Comparison of ENCODE assay signal across 14 cellular contexts in the genomic region with DNA sequence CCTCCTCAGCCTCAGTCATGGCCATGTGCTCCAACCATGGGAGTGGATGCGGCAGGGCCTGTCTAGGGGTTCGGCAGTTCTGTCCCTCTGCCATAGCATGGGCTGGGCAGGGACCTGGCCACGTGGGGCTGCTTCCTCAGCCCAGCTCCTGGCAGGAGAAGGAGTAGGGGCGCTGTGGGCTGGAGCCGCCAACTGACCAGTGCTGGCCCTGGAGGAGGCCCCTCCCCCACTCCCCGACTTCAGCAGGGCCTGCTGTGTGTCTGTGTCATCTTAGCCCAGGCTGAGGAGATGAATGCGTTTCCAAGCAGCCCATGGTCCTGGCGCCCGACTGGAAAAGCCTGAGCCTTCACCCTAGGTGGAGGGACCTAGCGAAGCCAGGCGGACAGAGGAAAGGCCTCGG. TPM values are rescaled to one million over a fixed set of nuclear protein-coding genes. Genes with fewer than 3 reads are reported as not detected.
DNase-seq lines count a peak whose midpoint lies in the region; ATAC-seq and TF ChIP-seq lines count a peak whose summit lies in the region.
"Had no signal": no experiment of that assay in that cellular context is flagged by ENCODE, and none has a peak within 500 bp of the region (broad histone marks: within the 10 kb centered on the region; RNA-seq: fewer than 3 reads in every experiment).

No MANE protein-coding gene starts in this region.

- H3K9me3 ChIP-seq in SK-N-SH (no peaks in the 10 kb centered on the region), body of pancreas (no peaks in the 10 kb centered on the region), mesenchymal stem cell (ENCODE audit: control insufficient read depth, low read length) (no peaks in the 10 kb centered on the region)

- no peak for TF ChIP-seq CTCF in SK-N-SH (IDR thresholded peaks at IDR 0.05)
- TF ChIP-seq CTCF in body of pancreas (IDR thresholded peaks at IDR 0.05): no peak
- TF ChIP-seq CTCF in activated CD8-positive, alpha-beta T cell treated with anti-CD3 and anti-CD28 coated beads for 36 hours (IDR thresholded peaks at IDR 0.05): no peak

- H3K9ac ChIP-seq in SK-N-SH (no peak overlapping the region), mesenchymal stem cell (ENCODE audit: low read length) (no peak overlapping the region)

- H3F3A ChIP-seq in SK-N-SH (replicated peaks; ENCODE audit: insufficient read depth): peaks cover 3% of the 10 kb centered on the region

- H3K9me2 ChIP-seq in SK-N-SH: no peaks in the 10 kb centered on the region

- no peak overlapping the region for H2BK120ac ChIP-seq in mesenchymal stem cell (ENCODE audit: low read depth, low read length)

- H3K4me1 Mint-ChIP-seq in activated CD8-positive, alpha-beta T cell treated with anti-CD3 and anti-CD28 coated beads for 36 hours (ENCODE audit: low read depth): peaks cover 28% of the 10 kb centered on the region
- peaks cover 23% of the 10 kb centered on the region for H3K4me1 Mint-ChIP-seq in activated CD8-positive, alpha-beta T cell treated with anti-CD3 and anti-CD28 coated beads, Interleukin-2, amount 10 ng/mL, durations not matched to agents 7 days and 5 days (ENCODE audit: low read depth)

- ATAC-seq in SK-N-SH treated with all-trans-retinoic acid at 6 μM for 48 hours: no peak
- ATAC-seq in body of pancreas: no peak
- ATAC-seq in esophagus mucosa: no peak
- ATAC-seq in activated CD8-positive, alpha-beta T cell treated with anti-CD3 and anti-CD28 coated beads for 36 hours: no peak
- no peak for ATAC-seq in activated CD8-positive, alpha-beta T cell treated with anti-CD3 and anti-CD28 coated beads, Interleukin-2, amount 10 ng/mL, durations not matched to agents 7 days and 5 days
- no peak for ATAC-seq in GM18907 (IDR thresholded peaks at IDR 0.05; ENCODE audit: unreplicated experiment)

- no peaks in the 10 kb centered on the region for H3K9me3 Mint-ChIP-seq in activated CD8-positive, alpha-beta T cell treated with anti-CD3 and anti-CD28 coated beads for 36 hours
- no peaks in the 10 kb centered on the region for H3K9me3 Mint-ChIP-seq in activated CD8-positive, alpha-beta T cell treated with anti-CD3 and anti-CD28 coated beads, Interleukin-2, amount 10 ng/mL, durations not matched to agents 7 days and 5 days (ENCODE audit: insufficient read depth)

- DNase-seq in SK-N-SH (peak; percentile 7), body of pancreas (no peak), mesenchymal stem cell (no peak)
- no peak for DNase-seq in activated CD8-positive, alpha-beta T cell treated with anti-CD3 and anti-CD28 coated beads for 36 hours
- DNase-seq in activated CD8-positive, alpha-beta T cell treated with anti-CD3 and anti-CD28 coated beads, Interleukin-2, amount 10 ng/mL, durations not matched to agents 7 days and 5 days: no peak
- DNase-seq: COR-L47, KG1, NCI-H1092, NCI-H345 had no signal

- no peak overlapping the region for H2BK15ac ChIP-seq in mesenchymal stem cell (ENCODE audit: low read depth, poor library complexity, severe bottlenecking)

- H3K27me3 Mint-ChIP-seq in activated CD8-positive, alpha-beta T cell treated with anti-CD3 and anti-CD28 coated beads for 36 hours: no peaks in the 10 kb centered on the region
- no peaks in the 10 kb centered on the region for H3K27me3 Mint-ChIP-seq in activated CD8-positive, alpha-beta T cell treated with anti-CD3 and anti-CD28 coated beads, Interleukin-2, amount 10 ng/mL, durations not matched to agents 7 days and 5 days (ENCODE audit: low read depth)

- no peak overlapping the region for H2BK12ac ChIP-seq in mesenchymal stem cell (ENCODE audit: low read length in 2 of 2)

- H3K4me1 ChIP-seq in SK-N-SH (ENCODE audit: control insufficient read depth in 1 of 2, insufficient read depth in 2 of 2, low read depth in 1 of 2, low read length in 1 of 2): peaks cover 0 to 24% of the 10 kb centered on the region in 2 experiments; a peak in 1 of 4 replicates
- peaks cover 37% of the 10 kb centered on the region for H3K4me1 ChIP-seq in body of pancreas
- peaks cover 16% of the 10 kb centered on the region for H3K4me1 ChIP-seq in mesenchymal stem cell (ENCODE audit: control insufficient read depth, insufficient read depth, low read depth, low read length)

- H2AK5ac ChIP-seq in mesenchymal stem cell (ENCODE audit: low read length, severe bottlenecking): no peak overlapping the region

- no peak overlapping the region for H3K4me3 Mint-ChIP-seq in activated CD8-positive, alpha-beta T cell treated with anti-CD3 and anti-CD28 coated beads for 36 hours
- no peak overlapping the region for H3K4me3 Mint-ChIP-seq in activated CD8-positive, alpha-beta T cell treated with anti-CD3 and anti-CD28 coated beads, Interleukin-2, amount 10 ng/mL, durations not matched to agents 7 days and 5 days

- TF ChIP-seq POLR2A in body of pancreas (IDR thresholded peaks at IDR 0.05): no peak

- no peak overlapping the region for H3K4ac ChIP-seq in mesenchymal stem cell (ENCODE audit: low read depth in 1 of 2, low read length in 2 of 2)

- H3K27ac ChIP-seq in SK-N-SH (ENCODE audit: low read depth in 2 of 2, low read length in 1 of 2) (no peak overlapping the region), body of pancreas (peak overlapping the region in 3 of 4 donors; percentile 24 to 56 (median 27)), mesenchymal stem cell (ENCODE audit: low read length, poor library complexity, severe bottlenecking) (no peak overlapping the region)
- H3K27ac ChIP-seq: 22Rv1, HL-60 had no signal

- TF ChIP-seq RAD21 in SK-N-SH (IDR thresholded peaks at IDR 0.05; ENCODE audit: low read length): no peak

- H3K27me3 ChIP-seq in SK-N-SH (ENCODE audit: insufficient read depth): no peaks in the 10 kb centered on the region
- H3K27me3 ChIP-seq in body of pancreas: no peaks in the 10 kb centered on the region
- H3K27me3 ChIP-seq in mesenchymal stem cell (ENCODE audit: control insufficient read depth in 1 of 2, insufficient read depth in 1 of 2, low read length in 2 of 2): no peaks in the 10 kb centered on the region

- H2AFZ ChIP-seq in SK-N-SH (ENCODE audit: low read depth): no peak overlapping the region
- no peak overlapping the region for H2AFZ ChIP-seq in mesenchymal stem cell (ENCODE audit: low read depth, low read length)

- TF ChIP-seq EP300 in SK-N-SH (IDR thresholded peaks at IDR 0.05; ENCODE audit: borderline replicate concordance in 1 of 2, low read depth in 1 of 2, low read length in 1 of 2): no peak

- H3K79me2 ChIP-seq in SK-N-SH (ENCODE audit: insufficient read depth): peaks cover 17% of the 10 kb centered on the region; the same call in 1 of the 2 replicates

- 82% methylated on average over 10 of the region's 12 CpGs for WGBS in SK-N-SH (ENCODE audit: low lambda C conversion rate)
- 87 to 100% methylated on average over 3 to 12 of the region's 12 CpGs for WGBS in body of pancreas, 2 donors
- WGBS in mesenchymal stem cell: 70% methylated on average over 12 of the region's 12 CpGs

- H3K18ac ChIP-seq in mesenchymal stem cell (ENCODE audit: low read depth in 1 of 2, low read length in 2 of 2): no peak overlapping the region

- CTCF ChIA-PET in SK-N-SH (lab: Yijun Ruan, JAX): interaction anchor here (1.0 to 1.2 kb wide), 2 partner anchors 40 to 178 kb away, joined by 3 to 4 read pairs; no protein-coding TSS in a partner anchor
- CTCF ChIA-PET in activated CD8-positive, alpha-beta T cell treated with anti-CD3 and anti-CD28 coated beads for 36 hours (lab: Charles Lee): interaction anchor here (1.2 to 1.9 kb wide), 3 partner anchors 10 to 40 kb away, joined by 4 to 5 read pairs (median 4); a partner anchor contains a TSS
- CTCF ChIA-PET in activated CD8-positive, alpha-beta T cell treated with anti-CD3 and anti-CD28 coated beads, Interleukin-2, amount 10 ng/mL, durations not matched to agents 7 days and 5 days (lab: Charles Lee): interaction anchor here (1.2 kb wide), 1 partner anchor 59 kb away, joined by 3 read pairs; no protein-coding TSS in a partner anchor

- H3K36me3 Mint-ChIP-seq in activated CD8-positive, alpha-beta T cell treated with anti-CD3 and anti-CD28 coated beads for 36 hours (ENCODE audit: low read depth): no peaks in the 10 kb centered on the region
- peaks cover 3% of the 10 kb centered on the region for H3K36me3 Mint-ChIP-seq in activated CD8-positive, alpha-beta T cell treated with anti-CD3 and anti-CD28 coated beads, Interleukin-2, amount 10 ng/mL, durations not matched to agents 7 days and 5 days (ENCODE audit: low read depth)

- peaks cover 4% of the 10 kb centered on the region for H3K79me1 ChIP-seq in mesenchymal stem cell (replicated peaks; ENCODE audit: low read length, poor library complexity, severe bottlenecking)

- peak overlapping the region; percentile 4 for H4K91ac ChIP-seq in mesenchymal stem cell (ENCODE audit: low read length)

- H3K4me3 ChIP-seq in SK-N-SH (ENCODE audit: low read depth in 2 of 2, low read length in 1 of 2) (no peak overlapping the region), body of pancreas (no peak overlapping the region), mesenchymal stem cell (ENCODE audit: insufficient read depth in 1 of 2, low read depth in 1 of 2, low read length in 2 of 2) (no peak overlapping the region)

- no peak overlapping the region for H2BK5ac ChIP-seq in mesenchymal stem cell (ENCODE audit: low read depth, low read length, poor library complexity, severe bottlenecking)

- H3K36me3 ChIP-seq in SK-N-SH (replicated peaks in 1 of 2; ENCODE audit: control insufficient read depth in 1 of 2, insufficient read depth in 2 of 2, low read length in 1 of 2): no peaks in the 10 kb centered on the region
- H3K36me3 ChIP-seq in body of pancreas (replicated peaks in 1 of 2; ENCODE audit: insufficient read depth in 1 of 2, low read depth in 2 of 2): no peaks in the 10 kb centered on the region
- no peaks in the 10 kb centered on the region for H3K36me3 ChIP-seq in mesenchymal stem cell (ENCODE audit: control insufficient read depth in 1 of 2, insufficient read depth in 2 of 2, low read depth in 1 of 2, low read length in 2 of 2)

- peaks cover 14% of the 10 kb centered on the region for H4K20me1 ChIP-seq in SK-N-SH (ENCODE audit: insufficient read depth)

- no peak overlapping the region for H3K4me2 ChIP-seq in SK-N-SH
- no peak overlapping the region for H3K4me2 ChIP-seq in mesenchymal stem cell (ENCODE audit: low read length, poor library complexity, severe bottlenecking)

- no peak overlapping the region for H3K14ac ChIP-seq in mesenchymal stem cell (ENCODE audit: low read length in 2 of 2)

- POLR2A ChIA-PET in SK-N-SH (lab: Yijun Ruan, JAX): interaction anchor here (0.6 kb wide), 1 partner anchor 8 kb away, joined by 3 read pairs; no protein-coding TSS in a partner anchor
- POLR2A ChIA-PET in activated CD8-positive, alpha-beta T cell treated with anti-CD3 and anti-CD28 coated beads for 36 hours (lab: Charles Lee): interaction anchor here (1.1 kb wide), 1 partner anchor 19 kb away, joined by 3 read pairs; no protein-coding TSS in a partner anchor
- POLR2A ChIA-PET in activated CD8-positive, alpha-beta T cell treated with anti-CD3 and anti-CD28 coated beads, Interleukin-2, amount 10 ng/mL, durations not matched to agents 7 days and 5 days (lab: Charles Lee): interaction anchor here (1.8 kb wide), 1 partner anchor 11 kb away, joined by 7 read pairs; a partner anchor contains a TSS

- no peak overlapping the region for H4K8ac ChIP-seq in mesenchymal stem cell (ENCODE audit: low read length)

- intact Hi-C loops in body of pancreas (cut with DNase I): no loop called here
- intact Hi-C loops in activated CD8-positive, alpha-beta T cell treated with anti-CD3 and anti-CD28 coated beads for 36 hours (cut with micrococcal nuclease): no loop called here

- no peak overlapping the region for H3K23ac ChIP-seq in mesenchymal stem cell (ENCODE audit: low read length in 2 of 2)

- H3K27ac Mint-ChIP-seq in activated CD8-positive, alpha-beta T cell treated with anti-CD3 and anti-CD28 coated beads for 36 hours: no peak overlapping the region
- H3K27ac Mint-ChIP-seq in activated CD8-positive, alpha-beta T cell treated with anti-CD3 and anti-CD28 coated beads, Interleukin-2, amount 10 ng/mL, durations not matched to agents 7 days and 5 days: no peak overlapping the region

RNA-seq across cellular contexts. Expression of a gene that starts 2.7 kb away (rescaled TPM):
- 27.4 and 42.7 TPM in 2 replicates for polyA plus RNA-seq in SK-N-SH (2012; rRNA removed)
- 17.6 and 26.9 TPM in 2 replicates for polyA plus RNA-seq in SK-N-SH (2012; cell fraction: cytosol; rRNA removed)
- polyA plus RNA-seq in SK-N-SH (2012; cell fraction: nucleus; rRNA removed): 174 and 202 TPM in 2 replicates
- 100 to 1,000 TPM in 1 of 2 donors, 10 to 100 TPM in 1; 56.6 to 102 TPM for total RNA-seq in body of pancreas
- polyA plus RNA-seq in mesenchymal stem cell (2013, experiment 1 of 2): 39.0 TPM
- polyA plus RNA-seq in mesenchymal stem cell (2013, experiment 2 of 2): 35.9 TPM
- 24.9 TPM for total RNA-seq in esophagus mucosa
- 10 to 100 TPM; 26.7 to 30.4 TPM for total RNA-seq in activated CD8-positive, alpha-beta T cell treated with anti-CD3 and anti-CD28 coated beads for 36 hours
- total RNA-seq in activated CD8-positive, alpha-beta T cell treated with anti-CD3 and anti-CD28 coated beads, Interleukin-2, amount 10 ng/mL, durations not matched to agents 7 days and 5 days: 10 to 100 TPM; 32.9 to 38.5 TPM

RNA-seq across cellular contexts. Expression of a gene that starts 11.0 kb away (rescaled TPM):
- polyA plus RNA-seq in SK-N-SH (2012; rRNA removed): 10.2 and 15.7 TPM in 2 replicates
- 6.7 and 10.4 TPM in 2 replicates for polyA plus RNA-seq in SK-N-SH (2012; cell fraction: cytosol; rRNA removed)
- 48.8 and 58.4 TPM in 2 replicates for polyA plus RNA-seq in SK-N-SH (2012; cell fraction: nucleus; rRNA removed)
- total RNA-seq in body of pancreas (10 to 100 TPM; 54.5 to 86.7 TPM), esophagus mucosa (11.7 TPM)
- polyA plus RNA-seq in mesenchymal stem cell (2013, experiment 1 of 2): 11.5 TPM
- 11.0 TPM for polyA plus RNA-seq in mesenchymal stem cell (2013, experiment 2 of 2)
- total RNA-seq in activated CD8-positive, alpha-beta T cell treated with anti-CD3 and anti-CD28 coated beads for 36 hours: 10 to 100 TPM; 25.3 to 26.6 TPM
- 10 to 100 TPM; 42.1 to 44.7 TPM for total RNA-seq in activated CD8-positive, alpha-beta T cell treated with anti-CD3 and anti-CD28 coated beads, Interleukin-2, amount 10 ng/mL, durations not matched to agents 7 days and 5 days

Comparison
In these comparisons a context has a peak if more than half of its experiments do, and no peak if none do; other contexts are left out.
1. H3K27ac ChIP-seq: peak in body of pancreas (3 of 4); none in SK-N-SH (0 of 2) and mesenchymal stem cell (single experiment).